8 cellular contexts compared by ENCODE assay signal in genomic region chr11:73288197-73288872, GRCh38. TPM values are rescaled to one million over a fixed set of nuclear protein-coding genes. Genes with fewer than 3 reads are reported as not detected.
DNase-seq lines count a peak whose midpoint lies in the region; ATAC-seq and TF ChIP-seq lines count a peak whose summit lies in the region.
"Had no signal": no experiment of that assay in that cellular context is flagged by ENCODE, and none has a peak within 500 bp of the region (broad histone marks: within the 10 kb centered on the region; RNA-seq: fewer than 3 reads in every experiment).

No MANE protein-coding gene starts in this region.

- no peaks in the 10 kb centered on the region for H3K27me3 ChIP-seq in PC-9 (ENCODE audit: insufficient read depth, low read depth)
- no peaks in the 10 kb centered on the region for H3K27me3 ChIP-seq in right atrium auricular region
- no peaks in the 10 kb centered on the region for H3K27me3 ChIP-seq in suprapubic skin

- no peaks in the 10 kb centered on the region for H3K9me2 ChIP-seq in PC-9 (ENCODE audit: insufficient read depth)

- H3K79me2 ChIP-seq in PC-9 (ENCODE audit: low read depth) = peaks cover 57% of the 10 kb centered on the region

- H3K27ac ChIP-seq in HEK293 (ENCODE audit: extremely low read depth, low read depth, low read length) = no peak overlapping the region
- H3K27ac ChIP-seq in PC-9 = peak overlapping the region; percentile 88
- H3K27ac ChIP-seq in right atrium auricular region = peak overlapping the region; percentile 53 to 71
- peak overlapping the region; percentile 17 for H3K27ac ChIP-seq in suprapubic skin

- ATAC-seq in HG02938 (IDR thresholded peaks at IDR 0.05; ENCODE audit: unreplicated experiment) (no peak), HG02610 (IDR thresholded peaks at IDR 0.05; ENCODE audit: unreplicated experiment) (no peak)

- intact Hi-C loops in PC-9 (cut with micrococcal nuclease; ENCODE audit: unreplicated experiment) = loop anchor here (2.0 kb wide), 3 partner anchors 46 to 564 kb away; no protein-coding TSS in a partner anchor

- H3K9me3 ChIP-seq in HEK293 (ENCODE audit: control insufficient read depth, insufficient read depth, low read depth, low read length) (no peaks in the 10 kb centered on the region), PC-9 (ENCODE audit: insufficient read depth, low read depth) (no peaks in the 10 kb centered on the region), right atrium auricular region (no peaks in the 10 kb centered on the region), suprapubic skin (no peaks in the 10 kb centered on the region)

- CTCF ChIA-PET in HEK293 (lab: Yijun Ruan, JAX) = interaction anchor here (0.6 to 5.6 kb wide), 17 partner anchors 9 to 702 kb away, joined by 3 to 51 read pairs (median 7); partner anchors contain the start of genes ARHGEF17 and P2RY6
- CTCF ChIA-PET in PC-9 (lab: Charles Lee) = interaction anchor here (0.6 to 2.2 kb wide), 17 partner anchors 9 to 604 kb away, joined by 3 to 24 read pairs (median 6); partner anchors contain the start of gene P2RY6
- CTCF ChIA-PET in GM10248 (lab: Yijun Ruan, JAX) = interaction anchor here (0.6 to 29.7 kb wide), 28 partner anchors 8 to 842 kb away, joined by 3 to 605 read pairs (median 6); partner anchors contain the start of genes ARHGEF17 and P2RY6

- H3F3A ChIP-seq in PC-9 (ENCODE audit: insufficient read depth, low read depth) = peaks cover 41% of the 10 kb centered on the region

- TSS peak; percentile 41 for BruUV-seq in PC-9 (replicated peaks; lab: Mats Ljungman, UMichigan)

- POLR2A ChIA-PET in HEK293 (lab: Yijun Ruan, JAX) = no interaction called here
- POLR2A ChIA-PET in PC-9 (lab: Charles Lee; ENCODE audit: unreplicated experiment) = interaction anchor here (0.5 to 1.4 kb wide), 7 partner anchors 14 to 61 kb away, joined by 3 to 17 read pairs (median 4); partner anchors contain the start of gene P2RY6
- POLR2A ChIA-PET in GM10248 (lab: Yijun Ruan, JAX) = interaction anchor here (1.6 kb wide), 1 partner anchor 564 kb away, joined by 3 read pairs; no protein-coding TSS in a partner anchor

- no peak for TF ChIP-seq EP300 in suprapubic skin (IDR thresholded peaks at IDR 0.05)

- H3K4me1 ChIP-seq in HEK293 (ENCODE audit: control insufficient read depth, insufficient read depth, low read length) (no peaks in the 10 kb centered on the region), PC-9 (replicated peaks; ENCODE audit: insufficient read depth) (peaks cover 35% of the 10 kb centered on the region), right atrium auricular region (peaks cover 0 to 28% of the 10 kb centered on the region in 2 donors), suprapubic skin (peaks cover 19% of the 10 kb centered on the region)

- 58% methylated on average over 4 of the region's 5 CpGs for WGBS in suprapubic skin

- H2AFZ ChIP-seq in PC-9 = no peak overlapping the region

- DNase-seq in PC-9 (no peak), right atrium auricular region (ENCODE audit: low spot score) (no peak), suprapubic skin (ENCODE audit: low spot score in 2 of 2) (no peak), GM10248 (ENCODE audit: extremely low spot score) (no peak)
- DNase-seq: NCI-H187 treated with DMSO at 0.1 percent for 48 hours had no signal

- H3K36me3 ChIP-seq in HEK293 (ENCODE audit: control insufficient read depth in 2 of 2, insufficient read depth in 1 of 2, low read length in 2 of 2) (no peaks in the 10 kb centered on the region), PC-9 (ENCODE audit: low read depth) (no peaks in the 10 kb centered on the region), right atrium auricular region (no peaks in the 10 kb centered on the region), suprapubic skin (no peaks in the 10 kb centered on the region)

- no peak overlapping the region for H3K4me3 ChIP-seq in HEK293 (ENCODE audit: low read depth, low read length)
- peak overlapping the region; percentile 32; the same call in 1 of the 2 replicates for H3K4me3 ChIP-seq in PC-9
- no peak overlapping the region for H3K4me3 ChIP-seq in right atrium auricular region
- no peak overlapping the region for H3K4me3 ChIP-seq in suprapubic skin

- TF ChIP-seq CTCF in HEK293 (tag by site-specific recombination; IDR thresholded peaks at IDR 0.05) (no peak), PC-9 (conservative IDR thresholded peaks at IDR 0.05) (no peak), right atrium auricular region (IDR thresholded peaks at IDR 0.05) (no peak), suprapubic skin (IDR thresholded peaks at IDR 0.05) (no peak), GM10248 (IDR thresholded peaks at IDR 0.05; ENCODE audit: control extremely low read depth, extremely low read depth, low read depth, missing control alignments) (no peak)

- no peak for TF ChIP-seq POLR2A in suprapubic skin (IDR thresholded peaks at IDR 0.05)

- no peaks in the 10 kb centered on the region for H4K20me1 ChIP-seq in PC-9 (ENCODE audit: insufficient read depth)

- peak overlapping the region; percentile 69 for H3K4me2 ChIP-seq in PC-9

TF ChIP-seq in HEK293, 187 proteins besides CTCF, POLR2A, EP300 and RAD21:
- TF ChIP-seq ZNF768 (tag by site-specific recombination; IDR thresholded peaks at IDR 0.05) (peak; percentile 72; the same call in 1 of the 2 replicates), ZNF529 (tag by site-specific recombination; IDR thresholded peaks at IDR 0.05; ENCODE audit: insufficient replicate concordance) (no peak)

RNA-seq across cellular contexts. Expression of gene P2RY6, which starts 16.2 kb away (rescaled TPM):
- 29.7 and 34.7 TPM in 2 replicates for total RNA-seq in PC-9 (2021)
- total RNA-seq in right atrium auricular region = 1 to 10 TPM in 1 of 2 donors, under 1 TPM in 1; 0.19 to 1.9 TPM
- under 1 TPM in 3 of 4 donors, not detected in 1; 0.38 to 0.89 (median 0.38) TPM for total RNA-seq in suprapubic skin

RNA-seq across cellular contexts. Expression of gene ARHGEF17, which starts 19.7 kb away (rescaled TPM):
- total RNA-seq in PC-9 (2021) (56.9 and 62.1 TPM in 2 replicates), right atrium auricular region (10 to 100 TPM; 41.6 to 59.9 TPM), suprapubic skin (10 to 100 TPM in 2 of 4 donors, 1 to 10 TPM in 2; 8.3 to 25.0 (median 9.7) TPM)

Comparison
In these comparisons a context has a peak if more than half of its experiments do, and no peak if none do; other contexts are left out.
1. RNA of gene P2RY6, which starts 16.2 kb away (total RNA-seq): 29.7 to 34.7 TPM in PC-9; 0.19 to 1.9 TPM in right atrium auricular region and 0.38 to 0.89 TPM in suprapubic skin; every median in the first group is over 10 times any median in the second.